Comparison of ENCODE assay signal across 8 cellular contexts in the genomic region with DNA sequence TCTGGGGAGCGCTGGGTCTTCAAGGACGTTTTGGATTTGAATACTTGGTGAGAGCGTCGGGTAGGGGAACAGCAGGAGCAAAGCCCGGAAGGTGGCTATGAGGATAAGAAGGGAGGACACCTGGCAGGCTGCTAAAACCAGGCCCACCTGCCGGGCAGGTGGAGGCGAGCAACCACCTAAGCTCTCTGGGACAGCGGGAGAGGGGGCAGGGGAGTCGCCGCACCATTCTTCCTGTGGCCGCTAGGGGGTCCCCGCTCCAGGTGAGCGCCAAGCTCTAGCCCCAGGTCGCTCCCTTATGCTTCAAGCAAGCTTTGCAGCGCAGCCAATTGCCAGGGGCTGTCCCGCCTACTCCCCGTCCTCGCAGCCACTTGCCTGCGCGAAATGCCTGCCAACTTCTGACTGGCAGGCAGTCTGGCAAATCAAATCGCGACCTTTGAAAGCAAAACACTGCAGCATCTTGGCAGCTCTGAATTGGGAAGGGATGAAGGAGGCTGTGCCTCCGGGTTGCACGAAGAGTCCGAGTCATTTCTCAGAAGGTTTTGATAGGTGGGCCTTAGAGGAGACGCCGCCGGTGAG.
DNase-seq lines count a peak whose midpoint lies in the region; ATAC-seq and TF ChIP-seq lines count a peak whose summit lies in the region.

A gene (plus strand): TSS at position 469 of the 576 bp plus-strand sequence. CDS start 3,746 bp downstream, outside the sequence.

- H3K4me3 ChIP-seq in WI38 (ENCODE audit: low read depth, low read length) = peak within 1 kb of the TSS; percentile 93
- peak within 1 kb of the TSS; percentile 67 to 71 for H3K4me3 ChIP-seq in cardiac fibroblast (replicated peaks in 1 of 2; ENCODE audit: low read depth in 2 of 2, low read length in 2 of 2)

- DNase-seq in AG08395 (ENCODE audit: low spot score) = peak; percentile 95
- DNase-seq in NCI-H2227 (lab: John Stamatoyannopoulos, UW; ENCODE audit: unreplicated experiment) = peak; percentile 99
- DNase-seq in cardiac fibroblast (ENCODE audit: low read depth in 2 of 2) = peak; percentile 99 to 100
- DNase-seq in iPS-NIHi7 (ENCODE audit: extremely low spot score) = peak; percentile 97
- peak; percentile 98 for DNase-seq in smooth muscle cell of the brain vasculature (ENCODE audit: low read depth, low spot score)

- TF ChIP-seq CTCF in WI38 (IDR thresholded peaks at IDR 0.05; ENCODE audit: low read depth, low read length) (peak; percentile 56), cardiac fibroblast (IDR thresholded peaks at IDR 0.05; ENCODE audit: low read depth, low read length) (peak; percentile 76)

- ATAC-seq in GM18873 (IDR thresholded peaks at IDR 0.05; ENCODE audit: low FRiP score, unreplicated experiment) (peak; percentile 89), HG03159 (IDR thresholded peaks at IDR 0.05; ENCODE audit: unreplicated experiment) (peak; percentile 91)

Comparison
In these comparisons a context has a peak if more than half of its experiments do, and no peak if none do; other contexts are left out.
1. Peak in every context shown above with its lines: DNase-seq, ATAC-seq and H3K4me3 ChIP-seq.